10 cellular contexts compared by ENCODE assay signal in the genomic region with DNA sequence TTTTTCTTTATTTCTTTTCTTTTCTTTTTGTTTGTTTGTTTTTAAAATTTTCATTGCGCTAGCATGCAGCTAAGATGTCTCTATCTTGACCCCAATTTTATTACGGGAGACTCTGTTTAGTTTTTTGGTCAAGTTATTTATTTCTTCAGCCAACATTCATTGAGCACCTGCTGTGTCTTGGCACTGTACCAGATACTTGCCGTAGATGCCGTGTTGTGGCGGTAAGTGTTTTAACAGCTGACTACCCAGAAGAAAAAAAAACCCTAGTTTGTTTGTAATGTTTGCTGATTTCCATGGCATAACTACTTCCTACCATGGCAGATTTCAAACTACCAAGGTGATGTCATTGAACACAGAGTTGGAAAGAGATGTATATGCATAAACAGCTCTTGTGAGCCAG.
A peak's percentile ranks its signal among the peaks of the same experiment; 100 is the strongest.
DNase-seq lines count a peak whose midpoint lies in the region; ATAC-seq, FAIRE-seq and TF ChIP-seq lines count a peak whose summit lies in the region.
"Had no signal": no experiment of that assay in that cellular context is flagged by ENCODE, and none has a peak within 500 bp of the region (broad histone marks: within the 10 kb centered on the region; RNA-seq: fewer than 3 reads in every experiment).

No MANE protein-coding gene starts in this region.

- peaks cover 9 to 49% (median 18%) of the 10 kb centered on the region in 3 donors for H3K4me1 ChIP-seq in esophagus squamous epithelium

- 53 to 73% methylated on average over 5 of the region's 5 CpGs for WGBS in esophagus squamous epithelium, 2 donors

- TF ChIP-seq POLR2A in esophagus squamous epithelium (IDR thresholded peaks at IDR 0.05) = no peak

- no peaks in the 10 kb centered on the region for H3K27me3 ChIP-seq in bronchial epithelial cell (ENCODE audit: control insufficient read depth, insufficient read depth, low read length)
- H3K27me3 ChIP-seq in esophagus squamous epithelium = no peaks in the 10 kb centered on the region

- CTCF ChIA-PET in HEK293T (lab: Yijun Ruan, JAX) = interaction anchor here (0.6 to 1.3 kb wide), 2 partner anchors 11 to 65 kb away, joined by 3 to 4 read pairs; partner anchors contain the start of gene UGCG

- POLR2A ChIA-PET in HEK293T (lab: Yijun Ruan, JAX) = no interaction called here

- TF ChIP-seq CTCF in bronchial epithelial cell (IDR thresholded peaks at IDR 0.05; ENCODE audit: insufficient read depth, low read length, severe bottlenecking) (no peak), esophagus squamous epithelium (IDR thresholded peaks at IDR 0.05) (no peak)

- no peak for ATAC-seq in GM18867 (IDR thresholded peaks at IDR 0.05; ENCODE audit: unreplicated experiment)

- no peak overlapping the region for H3K4me3 ChIP-seq in bronchial epithelial cell (ENCODE audit: low read depth, low read length)
- no peak overlapping the region for H3K4me3 ChIP-seq in esophagus squamous epithelium

- DNase-seq in HEK293T (ENCODE audit: extremely low spot score) (peak; percentile 53), NCI-H2227 treated with DMSO at 0.1 percent for 48 hours (lab: John Stamatoyannopoulos, UW) (peak; percentile 46), bronchial epithelial cell (ENCODE audit: low read depth) (peak; percentile 72), pulmonary artery endothelial cell (ENCODE audit: low read depth, low spot score) (peak; percentile 46), cerebellar nuclear complex (lab: John Stamatoyannopoulos, UW) (no peak), esophagus squamous epithelium (lab: John Stamatoyannopoulos, UW) (no peak)
- DNase-seq in activated CD8-positive, alpha-beta memory T cell treated with anti-CD3 and anti-CD28 coated beads, Interleukin-2, amount 50 U/mL, for 48 hours = no peak
- DNase-seq: activated CD4-positive, alpha-beta T cell treated with anti-CD3 and anti-CD28 coated beads, Interleukin-2, amount 10 ng/mL, durations not matched to agents 24 days and 14 days; occipital lobe had no signal

- no peaks in the 10 kb centered on the region for H3K36me3 ChIP-seq in bronchial epithelial cell (ENCODE audit: control insufficient read depth, insufficient read depth, low read length)
- no peaks in the 10 kb centered on the region for H3K36me3 ChIP-seq in esophagus squamous epithelium

- peak overlapping the region in 1 of 4 donors; percentile 83 for H3K27ac ChIP-seq in esophagus squamous epithelium

- intact Hi-C loops in esophagus squamous epithelium (cut with DNase I) = no loop called here

- no peak for FAIRE-seq in bronchial epithelial cell (lab: Jason Lieb, UNC)

- no peaks in the 10 kb centered on the region for H3K9me3 ChIP-seq in esophagus squamous epithelium

TF ChIP-seq in HEK293T, 16 proteins besides CTCF, POLR2A, EP300 and RAD21:
- TF ChIP-seq, protein P1, sequence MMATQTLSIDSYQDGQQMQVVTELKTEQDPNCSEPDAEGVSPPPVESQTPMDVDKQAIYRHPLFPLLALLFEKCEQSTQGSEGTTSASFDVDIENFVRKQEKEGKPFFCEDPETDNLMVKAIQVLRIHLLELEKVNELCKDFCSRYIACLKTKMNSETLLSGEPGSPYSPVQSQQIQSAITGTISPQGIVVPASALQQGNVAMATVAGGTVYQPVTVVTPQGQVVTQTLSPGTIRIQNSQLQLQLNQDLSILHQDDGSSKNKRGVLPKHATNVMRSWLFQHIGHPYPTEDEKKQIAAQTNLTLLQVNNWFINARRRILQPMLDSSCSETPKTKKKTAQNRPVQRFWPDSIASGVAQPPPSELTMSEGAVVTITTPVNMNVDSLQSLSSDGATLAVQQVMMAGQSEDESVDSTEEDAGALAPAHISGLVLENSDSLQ (IDR thresholded peaks at IDR 0.05) = peak; percentile 84
- peak; percentile 61; the same call in 1 of the 2 replicates for TF ChIP-seq ARNT (IDR thresholded peaks at IDR 0.05)
- peak; percentile 96 for TF ChIP-seq ZNF384 (IDR thresholded peaks at IDR 0.05)
- TF ChIP-seq FOXK2 (IDR thresholded peaks at IDR 0.05) = peak; percentile 66
- TF ChIP-seq CTBP1 (IDR thresholded peaks at IDR 0.05; ENCODE audit: borderline replicate concordance) = peak; percentile 97
- TF ChIP-seq FOXA1 (IDR thresholded peaks at IDR 0.05) = no peak
- TF ChIP-seq SP1 (IDR thresholded peaks at IDR 0.05) = no peak

Comparison
In these comparisons a context has a peak if more than half of its experiments do, and no peak if none do; other contexts are left out.
1. DNase-seq: peak in HEK293T (single experiment), NCI-H2227 treated with DMSO at 0.1 percent for 48 hours (single experiment), bronchial epithelial cell (single experiment) and pulmonary artery endothelial cell (single experiment); none in cerebellar nuclear complex (0 of 2), esophagus squamous epithelium (single experiment) and activated CD8-positive, alpha-beta memory T cell treated with anti-CD3 and anti-CD28 coated beads, Interleukin-2, amount 50 U/mL, for 48 hours (single experiment).